1 cellular context compared by ENCODE assay signal in the genomic region with DNA sequence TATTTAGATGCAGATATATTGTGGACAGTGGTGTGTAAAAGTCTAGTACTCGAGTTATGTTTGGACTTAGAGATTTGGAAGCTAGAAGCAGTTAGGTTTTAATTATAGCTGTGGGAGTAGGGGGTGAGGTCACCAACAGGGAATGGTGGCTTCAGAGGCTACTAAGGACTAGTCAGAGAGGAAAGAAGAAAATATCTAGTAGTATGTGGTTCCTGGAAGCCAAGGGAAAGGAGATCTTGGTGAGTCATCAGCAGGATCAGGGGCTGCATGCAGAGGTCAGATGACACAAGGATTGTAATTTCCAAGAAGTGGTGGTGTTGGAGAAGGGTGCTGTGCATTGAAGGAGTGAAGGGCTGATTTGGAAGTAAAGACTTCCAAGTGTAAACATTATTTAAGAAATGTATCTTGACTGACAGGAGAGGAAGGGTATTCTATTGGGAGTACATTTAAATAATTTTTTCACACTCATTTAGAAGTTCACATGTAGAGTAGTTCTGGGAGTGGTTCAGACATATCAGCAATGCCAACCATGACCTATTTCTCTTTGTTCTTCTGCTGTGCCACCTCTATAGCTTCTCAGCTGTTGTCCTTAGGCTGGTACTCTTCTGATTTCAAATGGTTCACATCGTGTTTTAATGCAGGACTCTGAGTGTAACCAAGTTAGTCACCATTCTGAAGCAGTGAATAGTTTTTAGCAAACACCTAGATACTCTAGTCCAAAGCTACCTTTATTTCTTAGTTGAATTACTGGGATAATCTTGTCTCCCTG.
A peak's percentile ranks its signal among the peaks of the same experiment; 100 is the strongest.
TF ChIP-seq lines count a peak whose summit lies in the region.

No MANE protein-coding gene starts in this region.

TF ChIP-seq in HCT116, 20 proteins besides CTCF, POLR2A, EP300 and RAD21 (continued from another document):
- peak; percentile 47; the same call in 1 of the 2 replicates for TF ChIP-seq JUND (IDR thresholded peaks at IDR 0.05)
